ENCODE assay signal across 25 cellular contexts in the genomic region with DNA sequence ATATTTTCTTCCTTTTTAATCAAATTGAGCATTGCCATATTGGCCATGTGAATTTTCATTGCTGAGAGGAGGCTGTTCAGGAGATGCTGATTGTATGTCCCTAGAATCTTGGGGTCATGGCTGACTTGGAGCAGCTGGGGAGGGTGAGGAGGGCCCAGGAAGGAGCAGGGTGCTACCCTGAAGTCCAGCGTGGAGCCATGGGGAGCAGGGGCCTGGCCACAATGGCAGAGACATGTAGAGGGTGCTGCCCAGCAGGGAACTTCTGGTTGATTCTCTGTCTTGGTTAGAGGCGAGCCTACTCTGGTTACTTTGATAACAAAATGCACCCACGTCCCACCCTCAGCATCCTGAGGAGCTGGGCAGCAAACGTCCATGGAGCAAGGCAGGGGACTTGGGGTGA.
DNase-seq lines count a peak whose midpoint lies in the region; ATAC-seq, FAIRE-seq and TF ChIP-seq lines count a peak whose summit lies in the region.
"Had no signal": no experiment of that assay in that cellular context is flagged by ENCODE, and none has a peak within 500 bp of the region (broad histone marks: within the 10 kb centered on the region; RNA-seq: fewer than 3 reads in every experiment).

No MANE protein-coding gene starts in this region.

- H3K14ac ChIP-seq in H9 (ENCODE audit: insufficient read depth, low read length) = no peak overlapping the region

- no peak overlapping the region for H3T11ph ChIP-seq in H9 (ENCODE audit: low read length)

- H3K27me3 ChIP-seq in H9 (ENCODE audit: insufficient read depth, low read length) = no peaks in the 10 kb centered on the region
- no peaks in the 10 kb centered on the region for H3K27me3 ChIP-seq in bronchial epithelial cell (ENCODE audit: control insufficient read depth, insufficient read depth, low read length)
- no peaks in the 10 kb centered on the region for H3K27me3 ChIP-seq in mesendoderm (ENCODE audit: insufficient read depth, low read length, poor library complexity)
- H3K27me3 ChIP-seq: BLaER1 treated with 17β-estradiol and CSF1 and Interleukin-3, amounts not matched to agents 10 nM and 100 nM had no signal

- H3K27ac ChIP-seq in H9 (ENCODE audit: insufficient read length, low read depth, low read length) (no peak overlapping the region), mesendoderm (ENCODE audit: low read depth, low read length) (no peak overlapping the region)
- H3K27ac ChIP-seq: A549; BLaER1 treated with 17β-estradiol and CSF1 and Interleukin-3, amounts not matched to agents 10 nM and 100 nM; GM23248 had no signal

- no peaks in the 10 kb centered on the region for H3K27me3 Mint-ChIP-seq in H9 (ENCODE audit: low read depth)
- H3K27me3 Mint-ChIP-seq: CD4-positive, alpha-beta T cell had no signal

- no peaks in the 10 kb centered on the region for H3K9me3 ChIP-seq in H9 (ENCODE audit: control insufficient read depth, low read depth, low read length)
- H3K9me3 ChIP-seq: A549; BE2C; BLaER1 treated with 17β-estradiol and CSF1 and Interleukin-3, amounts not matched to agents 10 nM and 100 nM; HAP-1 had no signal

- no peaks in the 10 kb centered on the region for H3K23me2 ChIP-seq in H9 (ENCODE audit: insufficient read length, low read depth, low read length, poor library complexity, severe bottlenecking)

- H3K56ac ChIP-seq in H9 (ENCODE audit: insufficient read length, low read depth, low read length) = no peak overlapping the region
- no peak overlapping the region for H3K56ac ChIP-seq in mesendoderm (ENCODE audit: low read length)

- no peak overlapping the region for H3K9ac ChIP-seq in H9 (ENCODE audit: extremely low read depth, insufficient read length, low read length)
- H3K9ac ChIP-seq in mesendoderm (ENCODE audit: low read length) = no peak overlapping the region
- H3K9ac ChIP-seq: BLaER1 treated with 17β-estradiol and CSF1 and Interleukin-3, amounts not matched to agents 10 nM and 100 nM; GM23248 had no signal

- no peaks in the 10 kb centered on the region for H3K79me2 ChIP-seq in H9 (ENCODE audit: insufficient read depth, low read length)
- H3K79me2 ChIP-seq in mesendoderm (ENCODE audit: control insufficient read depth, insufficient read depth, low read length) = no peaks in the 10 kb centered on the region

- DNase-seq in H9 (no peak), bronchial epithelial cell (ENCODE audit: low read depth) (no peak), mesendoderm (no peak), GM19239 (ENCODE audit: insufficient read length, low spot score) (no peak)
- no peak for DNase-seq in stimulated activated effector memory CD8-positive, alpha-beta T cell treated with anti-CD3 and anti-CD28 coated beads, Interleukin-12 subunit alpha, Interleukin-12 subunit beta, amount 100 ng/mL, for 72 hours (ENCODE audit: low spot score in 2 of 2)
- DNase-seq in stimulated activated CD4-positive, alpha-beta T cell treated with anti-CD3 and anti-CD28 coated beads, Interleukin-2, amount 100 ng/mL, for 24 hours = no peak
- DNase-seq: 8988T; ACHN; AML-193; BE2C; CD4-positive, alpha-beta T cell; CD8-positive, alpha-beta memory T cell; DMS 273 treated with DMSO at 0.1 percent for 48 hours; DMS79; EL; GDM1; GM23248; HFFc6 had no signal

- no peak overlapping the region for H3K4ac ChIP-seq in H9 (ENCODE audit: low read depth, low read length)
- no peak overlapping the region for H3K4ac ChIP-seq in mesendoderm (ENCODE audit: low read depth, low read length)

- no peak overlapping the region for H3K23ac ChIP-seq in H9 (ENCODE audit: insufficient read length, low read depth, low read length)
- no peak overlapping the region for H3K23ac ChIP-seq in mesendoderm (ENCODE audit: low read length)

- H4K91ac ChIP-seq in H9 (ENCODE audit: insufficient read length, low read depth, low read length) = no peak overlapping the region

- H2AK5ac ChIP-seq in H9 (ENCODE audit: insufficient read length, low read length) (no peak overlapping the region), mesendoderm (ENCODE audit: low read length) (peak overlapping the region; percentile 30)

- H2BK12ac ChIP-seq in H9 (ENCODE audit: insufficient read length, low read depth, low read length) = no peak overlapping the region

- peaks cover 10% of the 10 kb centered on the region for H3K4me1 ChIP-seq in H9 (ENCODE audit: insufficient read depth, low read length)
- H3K4me1 ChIP-seq in mesendoderm (ENCODE audit: control insufficient read depth, low read depth, low read length) = no peaks in the 10 kb centered on the region
- H3K4me1 ChIP-seq: BE2C; BLaER1 treated with 17β-estradiol and CSF1 and Interleukin-3, amounts not matched to agents 10 nM and 100 nM had no signal

- H4K5ac ChIP-seq in H9 (ENCODE audit: insufficient read length, low read depth, low read length) (no peak overlapping the region), mesendoderm (ENCODE audit: low read length) (no peak overlapping the region)

- WGBS in H9 (ENCODE audit: extremely low coverage, insufficient read length, low lambda C conversion rate) = no CpG with 5 or more reads among the region's 4 CpGs
- no CpG with 5 or more reads among the region's 4 CpGs for WGBS in mesendoderm (ENCODE audit: extremely low coverage, insufficient coverage, low lambda C conversion rate)

- no peak overlapping the region for H4K8ac ChIP-seq in H9 (replicated peaks; ENCODE audit: insufficient read length, low read depth, low read length)
- H4K8ac ChIP-seq in mesendoderm (ENCODE audit: low read depth, low read length) = no peak overlapping the region

- peaks cover 19 to 27% of the 10 kb centered on the region in 2 experiments for H3K4me1 Mint-ChIP-seq in H9
- H3K4me1 Mint-ChIP-seq in stimulated activated effector memory CD8-positive, alpha-beta T cell treated with anti-CD3 and anti-CD28 coated beads, Interleukin-12 subunit alpha, Interleukin-12 subunit beta, amount 100 ng/mL, for 72 hours = no peaks in the 10 kb centered on the region
- H3K4me1 Mint-ChIP-seq: CD14-positive monocyte; CD8-positive, alpha-beta memory T cell had no signal

- H2BK20ac ChIP-seq in H9 (ENCODE audit: low read depth, low read length, poor library complexity, severe bottlenecking) = no peak overlapping the region

- H3K4me2 ChIP-seq in H9 (ENCODE audit: insufficient read depth, insufficient read length, low read length) (no peak overlapping the region), mesendoderm (ENCODE audit: low read length) (no peak overlapping the region)
- H3K4me2 ChIP-seq: A549; BLaER1 treated with 17β-estradiol and CSF1 and Interleukin-3, amounts not matched to agents 10 nM and 100 nM had no signal

- H3K79me1 ChIP-seq in H9 (ENCODE audit: insufficient read depth, low read depth, low read length, poor library complexity, severe bottlenecking) = no peaks in the 10 kb centered on the region
- H3K79me1 ChIP-seq in mesendoderm (ENCODE audit: low read length) = no peaks in the 10 kb centered on the region

- FAIRE-seq in bronchial epithelial cell (lab: Jason Lieb, UNC) (peak; percentile 88), GM19239 (lab: Jason Lieb, UNC) (no peak)
- FAIRE-seq: A549, D721Med, GM12878 had no signal

- H3K36me3 ChIP-seq in bronchial epithelial cell (ENCODE audit: control insufficient read depth, insufficient read depth, low read length) (no peaks in the 10 kb centered on the region), mesendoderm (ENCODE audit: control insufficient read depth, insufficient read depth, low read length) (no peaks in the 10 kb centered on the region)
- H3K36me3 ChIP-seq: BE2C; BLaER1 treated with 17β-estradiol and CSF1 and Interleukin-3, amounts not matched to agents 10 nM and 100 nM; HAP-1 had no signal

- no peak overlapping the region for H3K4me3 Mint-ChIP-seq in H9
- no peak overlapping the region for H3K4me3 Mint-ChIP-seq in stimulated activated effector memory CD8-positive, alpha-beta T cell treated with anti-CD3 and anti-CD28 coated beads, Interleukin-12 subunit alpha, Interleukin-12 subunit beta, amount 100 ng/mL, for 72 hours
- H3K4me3 Mint-ChIP-seq: CD14-positive monocyte; CD4-positive, alpha-beta T cell; CD8-positive, alpha-beta memory T cell; HFFc6 had no signal

- no peak overlapping the region for H2AFZ ChIP-seq in H9 (ENCODE audit: low read length)
- H2AFZ ChIP-seq: GM23248 had no signal

- H2BK5ac ChIP-seq in H9 (ENCODE audit: insufficient read length, low read length) (no peak overlapping the region), mesendoderm (ENCODE audit: low read length) (no peak overlapping the region)

- H3K9me3 Mint-ChIP-seq in H9 = no peaks in the 10 kb centered on the region; a peak in 2 of 5 replicates
- H3K9me3 Mint-ChIP-seq in stimulated activated effector memory CD8-positive, alpha-beta T cell treated with anti-CD3 and anti-CD28 coated beads, Interleukin-12 subunit alpha, Interleukin-12 subunit beta, amount 100 ng/mL, for 72 hours = no peaks in the 10 kb centered on the region
- H3K9me3 Mint-ChIP-seq: CD14-positive monocyte; CD4-positive, alpha-beta T cell; CD8-positive, alpha-beta memory T cell; HFFc6 had no signal

- TF ChIP-seq CTCF in H9 (conservative IDR thresholded peaks at IDR 0.05) (no peak), bronchial epithelial cell (IDR thresholded peaks at IDR 0.05; ENCODE audit: insufficient read depth, low read length, severe bottlenecking) (no peak)

- ATAC-seq in stimulated activated effector memory CD8-positive, alpha-beta T cell treated with anti-CD3 and anti-CD28 coated beads, Interleukin-12 subunit alpha, Interleukin-12 subunit beta, amount 100 ng/mL, for 72 hours = peak; percentile 21
- ATAC-seq in HG02870 (IDR thresholded peaks at IDR 0.05; ENCODE audit: unreplicated experiment) = no peak
- ATAC-seq: GM12878 had no signal

- no peak overlapping the region for H3K18ac ChIP-seq in H9 (ENCODE audit: insufficient read length, low read depth, low read length)
- no peak overlapping the region for H3K18ac ChIP-seq in mesendoderm (ENCODE audit: low read length)

- H3K27ac Mint-ChIP-seq in H9 = peak overlapping the region in 2 of 3 experiments; percentile 28 to 60; a peak in 3 of 7 replicates
- H3K27ac Mint-ChIP-seq in stimulated activated effector memory CD8-positive, alpha-beta T cell treated with anti-CD3 and anti-CD28 coated beads, Interleukin-12 subunit alpha, Interleukin-12 subunit beta, amount 100 ng/mL, for 72 hours = no peak overlapping the region
- H3K27ac Mint-ChIP-seq: CD14-positive monocyte; CD4-positive, alpha-beta T cell; CD8-positive, alpha-beta memory T cell; HFFc6 had no signal

- no peaks in the 10 kb centered on the region for H4K20me1 ChIP-seq in H9 (ENCODE audit: control insufficient read depth, insufficient read depth, insufficient read length)
- H4K20me1 ChIP-seq: BLaER1 treated with 17β-estradiol and CSF1 and Interleukin-3, amounts not matched to agents 10 nM and 100 nM had no signal

- no peak overlapping the region for H2BK120ac ChIP-seq in H9 (ENCODE audit: low read depth, low read length, poor library complexity, severe bottlenecking)
- no peak overlapping the region for H2BK120ac ChIP-seq in mesendoderm (ENCODE audit: low read depth, low read length)

- H2BK15ac ChIP-seq in H9 (ENCODE audit: low read depth, low read length) = no peak overlapping the region
- H2BK15ac ChIP-seq in mesendoderm (replicated peaks; ENCODE audit: low read depth) = no peak overlapping the region

- peaks cover 1 to 2% (median 2%) of the 10 kb centered on the region in 3 experiments; a peak in 2 of 7 replicates for H3K36me3 Mint-ChIP-seq in H9 (ENCODE audit: insufficient read depth in 1 of 3, low read depth in 3 of 3)
- H3K36me3 Mint-ChIP-seq in stimulated activated effector memory CD8-positive, alpha-beta T cell treated with anti-CD3 and anti-CD28 coated beads, Interleukin-12 subunit alpha, Interleukin-12 subunit beta, amount 100 ng/mL, for 72 hours = no peaks in the 10 kb centered on the region
- H3K36me3 Mint-ChIP-seq: CD14-positive monocyte; CD8-positive, alpha-beta memory T cell had no signal

- H3K4me3 ChIP-seq in bronchial epithelial cell (ENCODE audit: low read depth, low read length) (no peak overlapping the region), mesendoderm (ENCODE audit: low read length) (no peak overlapping the region)
- H3K4me3 ChIP-seq: A549; BLaER1 treated with 17β-estradiol and CSF1 and Interleukin-3, amounts not matched to agents 10 nM and 100 nM; GM12878; GM23248; HAP-1 had no signal
